ENCODE assay signal across 20 cellular contexts in genomic region chr10:126500866-126501265, GRCh38.
A peak's percentile ranks its signal among the peaks of the same experiment; 100 is the strongest.
DNase-seq lines count a peak whose midpoint lies in the region; ATAC-seq and TF ChIP-seq lines count a peak whose summit lies in the region.
"Had no signal": no experiment of that assay in that cellular context is flagged by ENCODE, and none has a peak within 500 bp of the region (broad histone marks: within the 10 kb centered on the region; RNA-seq: fewer than 3 reads in every experiment).

No MANE protein-coding gene starts in this region.

- H3K79me2 ChIP-seq in MM.1S (ENCODE audit: low read length) = no peaks in the 10 kb centered on the region

- ATAC-seq in HG02981 (IDR thresholded peaks at IDR 0.05; ENCODE audit: unreplicated experiment) (no peak), HG03520 (IDR thresholded peaks at IDR 0.05; ENCODE audit: unreplicated experiment) (no peak), GM21576 (IDR thresholded peaks at IDR 0.05; ENCODE audit: unreplicated experiment) (no peak)
- ATAC-seq: activated T-cell treated with anti-CD3 and anti-CD28 coated beads, Interleukin-2, amount 50 U/mL, for 4 hours; left colon; mucosa of descending colon had no signal

- H3K9me3 ChIP-seq in MM.1S (replicated peaks; ENCODE audit: insufficient read depth, low read length) (no peaks in the 10 kb centered on the region), endodermal cell (ENCODE audit: control insufficient read depth, low read length) (no peaks in the 10 kb centered on the region)
- H3K9me3 ChIP-seq: mucosa of descending colon, ovary had no signal

- H3K4me3 Mint-ChIP-seq in endodermal cell = no peak overlapping the region
- H3K4me3 Mint-ChIP-seq: activated naive CD8-positive, alpha-beta T cell treated with anti-CD3 and anti-CD28 coated beads, Interleukin-2, amount 10 ng/mL, durations not matched to agents 7 days and 5 days; activated T-cell treated with anti-CD3 and anti-CD28 coated beads, Interleukin-2, amount 50 U/mL, for 4 hours had no signal

- no peaks in the 10 kb centered on the region for H4K20me1 ChIP-seq in MM.1S (ENCODE audit: insufficient read depth, low read length)

- H3K4me1 ChIP-seq in MM.1S (ENCODE audit: low read length) (no peaks in the 10 kb centered on the region), endodermal cell (ENCODE audit: control insufficient read depth, insufficient read depth, low read length) (no peaks in the 10 kb centered on the region)

- 80 to 86% methylated on average over 3 of the region's 3 CpGs for WGBS in endodermal cell (ENCODE audit: insufficient coverage in 1 of 2, insufficient read length in 1 of 2), 2 experiments

- H2AFZ ChIP-seq in MM.1S (ENCODE audit: low read length) = no peak overlapping the region

- no peaks in the 10 kb centered on the region for H3K27me3 ChIP-seq in MM.1S (replicated peaks; ENCODE audit: insufficient read depth, low read length)
- no peaks in the 10 kb centered on the region for H3K27me3 ChIP-seq in endodermal cell (ENCODE audit: control insufficient read depth, insufficient read depth, low read length, poor library complexity, severe bottlenecking)
- H3K27me3 ChIP-seq: ovary had no signal

- H3K4me3 ChIP-seq in MM.1S (ENCODE audit: low read length) (no peak overlapping the region), endodermal cell (ENCODE audit: low read length) (no peak overlapping the region)
- H3K4me3 ChIP-seq: mucosa of descending colon, ovary, SK-N-MC had no signal

- H3K27ac Mint-ChIP-seq in endodermal cell = no peak overlapping the region
- H3K27ac Mint-ChIP-seq: activated naive CD8-positive, alpha-beta T cell treated with anti-CD3 and anti-CD28 coated beads, Interleukin-2, amount 10 ng/mL, durations not matched to agents 7 days and 5 days had no signal

- H3K27ac ChIP-seq in MM.1S (ENCODE audit: low read length) (no peak overlapping the region), endodermal cell (ENCODE audit: low read depth, low read length) (no peak overlapping the region)
- H3K27ac ChIP-seq: ovary, SK-N-MC had no signal

- no peaks in the 10 kb centered on the region for H3K36me3 Mint-ChIP-seq in endodermal cell (ENCODE audit: low read depth)
- H3K36me3 Mint-ChIP-seq: activated naive CD8-positive, alpha-beta T cell treated with anti-CD3 and anti-CD28 coated beads, Interleukin-2, amount 10 ng/mL, durations not matched to agents 7 days and 5 days had no signal

- H3K4me1 Mint-ChIP-seq in endodermal cell = no peaks in the 10 kb centered on the region
- H3K4me1 Mint-ChIP-seq: activated naive CD8-positive, alpha-beta T cell treated with anti-CD3 and anti-CD28 coated beads, Interleukin-2, amount 10 ng/mL, durations not matched to agents 7 days and 5 days had no signal

- H3F3A ChIP-seq in MM.1S (ENCODE audit: insufficient read depth, low read length) = no peaks in the 10 kb centered on the region

- no peaks in the 10 kb centered on the region for H3K9me3 Mint-ChIP-seq in endodermal cell
- H3K9me3 Mint-ChIP-seq: activated naive CD8-positive, alpha-beta T cell treated with anti-CD3 and anti-CD28 coated beads, Interleukin-2, amount 10 ng/mL, durations not matched to agents 7 days and 5 days; activated T-cell treated with anti-CD3 and anti-CD28 coated beads, Interleukin-2, amount 50 U/mL, for 4 hours had no signal

- DNase-seq in AG09319 (ENCODE audit: extremely low read depth, low read depth) (peak; percentile 30), MM.1S (peak; percentile 9), epidermal melanocyte (ENCODE audit: insufficient read length, low spot score) (peak; percentile 26), myocyte (ENCODE audit: low read depth) (peak; percentile 75), endodermal cell (no peak)
- DNase-seq: ACHN; activated CD4-positive, alpha-beta T cell treated with anti-CD3 and anti-CD28 coated beads, Interleukin-2, amount 50 U/mL, for 48 hours; activated naive CD8-positive, alpha-beta T cell treated with anti-CD3 and anti-CD28 coated beads, Interleukin-2, amount 10 ng/mL, durations not matched to agents 7 days and 5 days; activated T-cell treated with anti-CD3 and anti-CD28 coated beads, Interleukin-2, amount 50 U/mL, for 4 hours; GDM1; Karpas-422; left colon; mucosa of descending colon; NCI-H1694; ovary; stimulated activated naive CD4-positive, alpha-beta T cell treated with Interleukin-2 at 50 U/mL for 16 hours had no signal

- peaks cover 2% of the 10 kb centered on the region for H3K27me3 Mint-ChIP-seq in endodermal cell (ENCODE audit: insufficient read depth)
- H3K27me3 Mint-ChIP-seq: activated naive CD8-positive, alpha-beta T cell treated with anti-CD3 and anti-CD28 coated beads, Interleukin-2, amount 10 ng/mL, durations not matched to agents 7 days and 5 days had no signal

- H3K4me2 ChIP-seq in MM.1S (ENCODE audit: low read depth, low read length) = no peak overlapping the region

- H3K9ac ChIP-seq in MM.1S (ENCODE audit: low read length) (no peak overlapping the region), endodermal cell (ENCODE audit: extremely low read depth, low read length, poor library complexity, severe bottlenecking) (no peak overlapping the region)

- no peaks in the 10 kb centered on the region for H3K36me3 ChIP-seq in MM.1S (replicated peaks; ENCODE audit: insufficient read depth, low read length)
- H3K36me3 ChIP-seq in endodermal cell (ENCODE audit: control insufficient read depth, insufficient read depth, low read length) = no peaks in the 10 kb centered on the region
- H3K36me3 ChIP-seq: ovary had no signal

- no peaks in the 10 kb centered on the region for H3K9me2 ChIP-seq in MM.1S (replicated peaks; ENCODE audit: insufficient read depth, low read length)

- TF ChIP-seq CTCF in AG09319 (IDR thresholded peaks at IDR 0.05; ENCODE audit: low read depth, low read length) (peak; percentile 10), MM.1S (IDR thresholded peaks at IDR 0.05; ENCODE audit: low read length) (no peak), endodermal cell (conservative IDR thresholded peaks at IDR 0.05) (no peak)
